In the genomic region with DNA sequence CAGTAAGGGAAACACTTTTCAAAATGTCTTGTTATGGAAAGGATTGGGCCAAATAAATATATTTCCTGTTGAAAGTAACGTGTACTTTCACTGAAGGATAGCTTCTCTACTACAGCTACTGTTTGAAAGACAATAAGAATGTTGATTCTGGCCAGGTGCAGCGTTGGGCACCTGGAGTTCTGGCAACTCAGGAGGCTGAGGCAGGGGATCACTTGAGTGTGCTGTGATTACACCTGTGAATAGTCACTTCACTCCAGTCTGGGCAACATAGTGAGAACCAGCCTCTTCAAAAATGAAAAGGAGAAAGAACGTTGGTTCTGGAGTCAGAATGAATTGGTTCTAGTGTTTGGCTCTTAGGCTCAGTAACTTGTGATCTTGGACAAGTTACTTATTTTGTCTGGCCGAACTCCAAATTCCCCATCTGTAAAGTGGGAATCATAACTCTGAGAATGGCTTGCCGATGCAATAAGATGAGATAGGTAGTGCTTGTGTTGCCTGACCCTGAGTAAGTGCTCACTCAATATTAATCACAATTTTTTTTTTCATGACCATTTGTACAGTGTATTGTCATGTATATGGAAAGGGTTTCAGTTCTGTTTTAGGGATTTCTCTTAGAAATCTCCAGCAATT, we compare ENCODE assay signal across 16 cellular contexts.
DNase-seq lines count a peak whose midpoint lies in the region; ATAC-seq and TF ChIP-seq lines count a peak whose summit lies in the region.
"Had no signal": no experiment of that assay in that cellular context is flagged by ENCODE, and none has a peak within 500 bp of the region (broad histone marks: within the 10 kb centered on the region; RNA-seq: fewer than 3 reads in every experiment).

No MANE protein-coding gene starts in this region.

- no peaks in the 10 kb centered on the region for H3K27me3 ChIP-seq in GM23338 (ENCODE audit: insufficient read depth)
- H3K27me3 ChIP-seq: BE2C, esophagus squamous epithelium, hepatocyte had no signal

- peak overlapping the region; percentile 99 for H3K27ac ChIP-seq in GM23338 (ENCODE audit: low read depth)
- peak overlapping the region; percentile 11 for H3K27ac ChIP-seq in cingulate gyrus (ENCODE audit: low read depth, low read length)
- H3K27ac ChIP-seq: esophagus squamous epithelium, hepatocyte had no signal

- H3K9me3 Mint-ChIP-seq in GM23338 (no peaks in the 10 kb centered on the region), nephron (no peaks in the 10 kb centered on the region)
- H3K9me3 Mint-ChIP-seq: activated CD4-positive, alpha-beta T cell treated with anti-CD3 and anti-CD28 coated beads, Interleukin-2, amount 10 ng/mL, durations not matched to agents 24 days and 14 days had no signal

- H3K4me3 Mint-ChIP-seq in GM23338 (peak overlapping the region; percentile 46), nephron (no peak overlapping the region)
- H3K4me3 Mint-ChIP-seq: activated CD4-positive, alpha-beta T cell treated with anti-CD3 and anti-CD28 coated beads, Interleukin-2, amount 10 ng/mL, durations not matched to agents 24 days and 14 days; activated naive CD4-positive, alpha-beta T cell treated with anti-CD3 and anti-CD28 coated beads, Interleukin-2, amount 50 U/mL, for 24 hours had no signal

- peaks cover 81% of the 10 kb centered on the region for H3K4me1 ChIP-seq in GM23338 (ENCODE audit: insufficient read depth)
- H3K4me1 ChIP-seq: BE2C had no signal

- H3K4me2 ChIP-seq in GM23338: peak overlapping the region; percentile 21
- H3K4me2 ChIP-seq: hepatocyte had no signal

- TF ChIP-seq CTCF in GM23338 (conservative IDR thresholded peaks at IDR 0.05; ENCODE audit: low read depth in 2 of 2): no peak
- TF ChIP-seq CTCF in nephron (IDR thresholded peaks at IDR 0.05; ENCODE audit: unreplicated experiment in 3 of 3): no peak

- H3K9me2 ChIP-seq in GM23338 (ENCODE audit: insufficient read depth): peaks cover 4% of the 10 kb centered on the region; the same call in 1 of the 2 replicates

- H3K79me2 ChIP-seq in GM23338 (replicated peaks; ENCODE audit: insufficient read depth): peaks cover 66% of the 10 kb centered on the region

- ATAC-seq in GM23338 (peak; percentile 75), GM21423 (IDR thresholded peaks at IDR 0.05; ENCODE audit: unreplicated experiment) (no peak), HG03520 (IDR thresholded peaks at IDR 0.05; ENCODE audit: unreplicated experiment) (no peak)
- ATAC-seq: mucosa of descending colon had no signal

- H3K27me3 Mint-ChIP-seq in GM23338 (ENCODE audit: insufficient read depth, low read depth, poor library complexity): peaks cover 12% of the 10 kb centered on the region
- H3K27me3 Mint-ChIP-seq in nephron (ENCODE audit: low read depth): peaks cover 3% of the 10 kb centered on the region
- H3K27me3 Mint-ChIP-seq: activated CD4-positive, alpha-beta T cell treated with anti-CD3 and anti-CD28 coated beads, Interleukin-2, amount 10 ng/mL, durations not matched to agents 24 days and 14 days had no signal

- no peaks in the 10 kb centered on the region for H3K36me3 Mint-ChIP-seq in GM23338 (ENCODE audit: low read depth)
- H3K36me3 Mint-ChIP-seq in nephron (ENCODE audit: low read depth): no peaks in the 10 kb centered on the region
- H3K36me3 Mint-ChIP-seq: activated naive CD4-positive, alpha-beta T cell treated with anti-CD3 and anti-CD28 coated beads, Interleukin-2, amount 50 U/mL, for 24 hours had no signal

- H2AFZ ChIP-seq in GM23338: no peak overlapping the region
- H2AFZ ChIP-seq: hepatocyte had no signal

- H3K27ac Mint-ChIP-seq in GM23338: peak overlapping the region; percentile 98
- peak overlapping the region in 2 of 3 experiments; percentile 31 to 52 for H3K27ac Mint-ChIP-seq in nephron
- H3K27ac Mint-ChIP-seq: activated CD4-positive, alpha-beta T cell treated with anti-CD3 and anti-CD28 coated beads, Interleukin-2, amount 10 ng/mL, durations not matched to agents 24 days and 14 days; activated naive CD4-positive, alpha-beta T cell treated with anti-CD3 and anti-CD28 coated beads, Interleukin-2, amount 50 U/mL, for 24 hours had no signal

- DNase-seq in GM23338 (ENCODE audit: low spot score) (peak; percentile 80), NCI-H1105 treated with DMSO at 0.1 percent for 48 hours (lab: John Stamatoyannopoulos, UW) (peak; percentile 19), GM03348 (ENCODE audit: low spot score) (no peak)
- DNase-seq: activated CD4-positive, alpha-beta T cell treated with anti-CD3 and anti-CD28 coated beads, Interleukin-2, amount 10 ng/mL, durations not matched to agents 24 days and 14 days; BE2C; esophagus squamous epithelium; mucosa of descending colon; NCI-H2171 treated with DMSO at 0.1 percent for 48 hours; stimulated activated CD4-positive, alpha-beta T cell treated with anti-CD3 and anti-CD28 coated beads, Interleukin-4, amount 100 ng/mL, for 24 hours; stimulated activated CD8-positive, alpha-beta memory T cell treated with anti-CD3 and anti-CD28 coated beads, Interleukin-4, amount 100 ng/mL, for 48 hours had no signal

- no peaks in the 10 kb centered on the region for H4K20me1 ChIP-seq in GM23338 (replicated peaks; ENCODE audit: insufficient read depth)

- H3K4me1 Mint-ChIP-seq in GM23338: peaks cover 90% of the 10 kb centered on the region
- H3K4me1 Mint-ChIP-seq in nephron: peaks cover 49% of the 10 kb centered on the region
- H3K4me1 Mint-ChIP-seq: activated CD4-positive, alpha-beta T cell treated with anti-CD3 and anti-CD28 coated beads, Interleukin-2, amount 10 ng/mL, durations not matched to agents 24 days and 14 days; activated naive CD4-positive, alpha-beta T cell treated with anti-CD3 and anti-CD28 coated beads, Interleukin-2, amount 50 U/mL, for 24 hours had no signal

- H3F3A ChIP-seq in GM23338 (replicated peaks; ENCODE audit: low read depth): peaks cover 4% of the 10 kb centered on the region; the same call in 1 of the 2 replicates

- H3K36me3 ChIP-seq in GM23338 (ENCODE audit: insufficient read depth): no peaks in the 10 kb centered on the region
- H3K36me3 ChIP-seq: BE2C, esophagus squamous epithelium had no signal

- peak overlapping the region; percentile 9; the same call in 1 of the 2 replicates for H3K4me3 ChIP-seq in GM23338
- H3K4me3 ChIP-seq: esophagus squamous epithelium, hepatocyte, mucosa of descending colon had no signal

TF ChIP-seq in GM23338, 12 proteins besides CTCF, POLR2A, EP300 and RAD21 (continues in another document):
- TF ChIP-seq, protein P1, sequence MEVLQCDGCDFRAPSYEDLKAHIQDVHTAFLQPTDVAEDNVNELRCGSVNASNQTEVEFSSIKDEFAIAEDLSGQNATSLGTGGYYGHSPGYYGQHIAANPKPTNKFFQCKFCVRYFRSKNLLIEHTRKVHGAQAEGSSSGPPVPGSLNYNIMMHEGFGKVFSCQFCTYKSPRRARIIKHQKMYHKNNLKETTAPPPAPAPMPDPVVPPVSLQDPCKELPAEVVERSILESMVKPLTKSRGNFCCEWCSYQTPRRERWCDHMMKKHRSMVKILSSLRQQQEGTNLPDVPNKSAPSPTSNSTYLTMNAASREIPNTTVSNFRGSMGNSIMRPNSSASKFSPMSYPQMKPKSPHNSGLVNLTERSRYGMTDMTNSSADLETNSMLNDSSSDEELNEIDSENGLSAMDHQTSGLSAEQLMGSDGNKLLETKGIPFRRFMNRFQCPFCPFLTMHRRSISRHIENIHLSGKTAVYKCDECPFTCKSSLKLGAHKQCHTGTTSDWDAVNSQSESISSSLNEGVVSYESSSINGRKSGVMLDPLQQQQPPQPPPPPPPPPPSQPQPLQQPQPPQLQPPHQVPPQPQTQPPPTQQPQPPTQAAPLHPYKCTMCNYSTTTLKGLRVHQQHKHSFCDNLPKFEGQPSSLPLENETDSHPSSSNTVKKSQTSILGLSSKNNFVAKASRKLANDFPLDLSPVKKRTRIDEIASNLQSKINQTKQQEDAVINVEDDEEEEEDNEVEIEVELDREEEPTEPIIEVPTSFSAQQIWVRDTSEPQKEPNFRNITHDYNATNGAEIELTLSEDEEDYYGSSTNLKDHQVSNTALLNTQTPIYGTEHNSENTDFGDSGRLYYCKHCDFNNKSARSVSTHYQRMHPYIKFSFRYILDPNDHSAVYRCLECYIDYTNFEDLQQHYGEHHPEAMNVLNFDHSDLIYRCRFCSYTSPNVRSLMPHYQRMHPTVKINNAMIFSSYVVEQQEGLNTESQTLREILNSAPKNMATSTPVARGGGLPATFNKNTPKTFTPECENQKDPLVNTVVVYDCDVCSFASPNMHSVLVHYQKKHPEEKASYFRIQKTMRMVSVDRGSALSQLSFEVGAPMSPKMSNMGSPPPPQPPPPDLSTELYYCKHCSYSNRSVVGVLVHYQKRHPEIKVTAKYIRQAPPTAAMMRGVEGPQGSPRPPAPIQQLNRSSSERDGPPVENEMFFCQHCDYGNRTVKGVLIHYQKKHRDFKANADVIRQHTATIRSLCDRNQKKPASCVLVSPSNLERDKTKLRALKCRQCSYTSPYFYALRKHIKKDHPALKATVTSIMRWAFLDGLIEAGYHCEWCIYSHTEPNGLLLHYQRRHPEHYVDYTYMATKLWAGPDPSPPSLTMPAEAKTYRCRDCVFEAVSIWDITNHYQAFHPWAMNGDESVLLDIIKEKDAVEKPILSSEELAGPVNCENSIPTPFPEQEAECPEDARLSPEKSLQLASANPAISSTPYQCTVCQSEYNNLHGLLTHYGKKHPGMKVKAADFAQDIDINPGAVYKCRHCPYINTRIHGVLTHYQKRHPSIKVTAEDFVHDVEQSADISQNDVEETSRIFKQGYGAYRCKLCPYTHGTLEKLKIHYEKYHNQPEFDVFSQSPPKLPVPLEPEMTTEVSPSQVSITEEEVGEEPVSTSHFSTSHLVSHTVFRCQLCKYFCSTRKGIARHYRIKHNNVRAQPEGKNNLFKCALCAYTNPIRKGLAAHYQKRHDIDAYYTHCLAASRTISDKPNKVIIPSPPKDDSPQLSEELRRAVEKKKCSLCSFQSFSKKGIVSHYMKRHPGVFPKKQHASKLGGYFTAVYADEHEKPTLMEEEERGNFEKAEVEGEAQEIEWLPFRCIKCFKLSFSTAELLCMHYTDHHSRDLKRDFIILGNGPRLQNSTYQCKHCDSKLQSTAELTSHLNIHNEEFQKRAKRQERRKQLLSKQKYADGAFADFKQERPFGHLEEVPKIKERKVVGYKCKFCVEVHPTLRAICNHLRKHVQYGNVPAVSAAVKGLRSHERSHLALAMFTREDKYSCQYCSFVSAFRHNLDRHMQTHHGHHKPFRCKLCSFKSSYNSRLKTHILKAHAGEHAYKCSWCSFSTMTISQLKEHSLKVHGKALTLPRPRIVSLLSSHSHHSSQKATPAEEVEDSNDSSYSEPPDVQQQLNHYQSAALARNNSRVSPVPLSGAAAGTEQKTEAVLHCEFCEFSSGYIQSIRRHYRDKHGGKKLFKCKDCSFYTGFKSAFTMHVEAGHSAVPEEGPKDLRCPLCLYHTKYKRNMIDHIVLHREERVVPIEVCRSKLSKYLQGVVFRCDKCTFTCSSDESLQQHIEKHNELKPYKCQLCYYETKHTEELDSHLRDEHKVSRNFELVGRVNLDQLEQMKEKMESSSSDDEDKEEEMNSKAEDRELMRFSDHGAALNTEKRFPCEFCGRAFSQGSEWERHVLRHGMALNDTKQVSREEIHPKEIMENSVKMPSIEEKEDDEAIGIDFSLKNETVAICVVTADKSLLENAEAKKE (CRISPR knock-in tag; IDR thresholded peaks at IDR 0.05): peak; percentile 82
- TF ChIP-seq EZH2 (IDR thresholded peaks at IDR 0.05; ENCODE audit: low read depth, unreplicated experiment): no peak
- TF ChIP-seq EZH2phosphoT487 (IDR thresholded peaks at IDR 0.05; ENCODE audit: unreplicated experiment): no peak
- TF ChIP-seq NANOG (IDR thresholded peaks at IDR 0.05; ENCODE audit: borderline replicate concordance): peak; percentile 55; the same call in 1 of the 2 replicates
